In the genomic region with DNA sequence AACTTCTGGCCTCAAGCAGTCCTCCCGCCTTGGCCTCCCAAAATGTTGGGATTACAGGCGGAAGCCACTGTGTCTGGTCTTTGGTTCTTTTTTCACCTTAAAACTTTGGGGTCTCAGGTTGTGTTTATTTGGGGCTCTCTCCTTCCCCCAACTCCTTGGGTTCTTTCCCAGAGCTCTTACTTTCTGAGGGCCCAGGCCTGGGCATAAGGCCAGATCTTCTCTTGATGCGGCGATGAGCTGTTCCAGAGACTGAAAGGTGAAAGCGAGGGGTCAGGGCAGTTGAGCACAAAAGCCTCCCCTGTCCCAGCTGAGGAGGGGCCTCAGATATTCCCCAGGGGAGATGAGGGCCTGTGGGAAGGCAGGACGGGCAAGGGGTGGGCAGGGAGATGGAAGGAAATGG, we compare ENCODE assay signal across 27 cellular contexts.
"Had no signal": no experiment of that assay in that cellular context is flagged by ENCODE, and none has a peak within 500 bp of the region (broad histone marks: within the 10 kb centered on the region; RNA-seq: fewer than 3 reads in every experiment).

No MANE protein-coding gene starts in this region.

- H3K36me3 Mint-ChIP-seq: natural killer cell had no signal

- ATAC-seq: activated CD8-positive, alpha-beta memory T cell treated with anti-CD3 and anti-CD28 coated beads, Interleukin-2, amount 10 ng/mL, durations not matched to agents 7 days and 5 days; activated CD8-positive, alpha-beta T cell treated with anti-CD3 and anti-CD28 coated beads for 36 hours; left colon; lower lobe of right lung; natural killer cell; T-cell had no signal

- H3K4me3 ChIP-seq: colonic mucosa, dorsolateral prefrontal cortex, esophagus squamous epithelium, heart left ventricle, lower lobe of right lung, spleen, stomach, suprapubic skin, transverse colon had no signal

- H3K9me3 ChIP-seq: colonic mucosa, esophagus squamous epithelium, heart left ventricle, lower lobe of right lung, spleen, stomach, suprapubic skin, transverse colon had no signal

- H3K27me3 ChIP-seq: brain microvascular endothelial cell, colonic mucosa, dorsolateral prefrontal cortex, esophagus squamous epithelium, heart left ventricle, spleen, stomach, suprapubic skin, transverse colon had no signal

- H3K4me3 Mint-ChIP-seq: activated CD4-positive, alpha-beta T cell treated with anti-CD3 and anti-CD28 coated beads, Interleukin-2, amount 10 ng/mL, durations not matched to agents 7 days and 5 days; activated CD8-positive, alpha-beta memory T cell treated with anti-CD3 and anti-CD28 coated beads, Interleukin-2, amount 10 ng/mL, durations not matched to agents 7 days and 5 days; activated CD8-positive, alpha-beta T cell treated with anti-CD3 and anti-CD28 coated beads for 36 hours; central memory CD8-positive, alpha-beta T cell; natural killer cell; T-cell; T-helper 2 cell treated with Interferon-gamma antibody and Interleukin-4, amounts not matched to agents 5 μg/mL and 100 μg/mL, for 36 hours had no signal

- DNase-seq: activated CD4-positive, alpha-beta T cell treated with anti-CD3 and anti-CD28 coated beads, Interleukin-2, amount 10 ng/mL, durations not matched to agents 7 days and 5 days; activated CD4-positive, CD25-positive, alpha-beta regulatory T cell treated with anti-CD3 and anti-CD28 coated beads, Interleukin-2, amount 50 U/mL, for 72 hours; activated CD8-positive, alpha-beta memory T cell treated with anti-CD3 and anti-CD28 coated beads, Interleukin-2, amount 10 ng/mL, durations not matched to agents 7 days and 5 days; activated CD8-positive, alpha-beta T cell treated with anti-CD3 and anti-CD28 coated beads for 36 hours; activated gamma-delta T cell; activated naive CD4-positive, alpha-beta T cell treated with anti-CD3 and anti-CD28 coated beads, Interleukin-2, amount 50 U/mL, for 16 hours; activated T-cell treated with anti-CD3 and anti-CD28 coated beads for 4 hours; aorta; brain microvascular endothelial cell; colonic mucosa; dorsolateral prefrontal cortex; esophagus squamous epithelium; left colon; lower lobe of right lung; natural killer cell; retina; spleen; stimulated activated CD4-positive, alpha-beta T cell treated with anti-CD3 and anti-CD28 coated beads, Interleukin-4, amount 100 ng/mL, for 24 hours; stomach; T-cell; transverse colon; WERI-Rb-1 had no signal

- H3K36me3 ChIP-seq: colonic mucosa had no signal

- H3K27me3 Mint-ChIP-seq: activated CD4-positive, alpha-beta T cell treated with anti-CD3 and anti-CD28 coated beads, Interleukin-2, amount 10 ng/mL, durations not matched to agents 7 days and 5 days; activated CD8-positive, alpha-beta memory T cell treated with anti-CD3 and anti-CD28 coated beads, Interleukin-2, amount 10 ng/mL, durations not matched to agents 7 days and 5 days; activated CD8-positive, alpha-beta T cell treated with anti-CD3 and anti-CD28 coated beads for 36 hours; central memory CD8-positive, alpha-beta T cell; progenitor cell of endocrine pancreas; T-cell had no signal

- H3K4me1 Mint-ChIP-seq: central memory CD8-positive, alpha-beta T cell; natural killer cell had no signal

- H3K27ac ChIP-seq: brain microvascular endothelial cell, colonic mucosa, dorsolateral prefrontal cortex, esophagus squamous epithelium, lower lobe of right lung, spleen, stomach, suprapubic skin, transverse colon, WERI-Rb-1 had no signal

- H3K27ac Mint-ChIP-seq: activated CD4-positive, alpha-beta T cell treated with anti-CD3 and anti-CD28 coated beads, Interleukin-2, amount 10 ng/mL, durations not matched to agents 7 days and 5 days; activated CD8-positive, alpha-beta memory T cell treated with anti-CD3 and anti-CD28 coated beads, Interleukin-2, amount 10 ng/mL, durations not matched to agents 7 days and 5 days; activated CD8-positive, alpha-beta T cell treated with anti-CD3 and anti-CD28 coated beads for 36 hours; natural killer cell; progenitor cell of endocrine pancreas; T-cell; T-helper 2 cell treated with Interferon-gamma antibody and Interleukin-4, amounts not matched to agents 5 μg/mL and 100 μg/mL, for 36 hours had no signal

- H3K4me1 ChIP-seq: colonic mucosa had no signal

- H3K9me3 Mint-ChIP-seq: activated CD4-positive, alpha-beta T cell treated with anti-CD3 and anti-CD28 coated beads, Interleukin-2, amount 10 ng/mL, durations not matched to agents 7 days and 5 days; activated CD8-positive, alpha-beta T cell treated with anti-CD3 and anti-CD28 coated beads for 36 hours; central memory CD8-positive, alpha-beta T cell; natural killer cell; T-cell; T-helper 2 cell treated with Interferon-gamma antibody and Interleukin-4, amounts not matched to agents 5 μg/mL and 100 μg/mL, for 36 hours had no signal
